In genomic region chr20:46027245-46027853, GRCh38 we compare ENCODE assay signal across 8 cellular contexts. TPM values are rescaled to one million over a fixed set of nuclear protein-coding genes. Genes with fewer than 3 reads are reported as not detected.
DNase-seq lines count a peak whose midpoint lies in the region; ATAC-seq, FAIRE-seq and TF ChIP-seq lines count a peak whose summit lies in the region.

No MANE protein-coding gene starts in this region.

- no peak overlapping the region for H3K4me3 Mint-ChIP-seq in stimulated activated naive CD8-positive, alpha-beta T cell treated with anti-CD3 and anti-CD28 coated beads, Interleukin-15, amount 100 ng/mL, for 72 hours

- intact Hi-C loops in sciatic nerve (cut with DNase I) = no loop called here

- H3K4me1 ChIP-seq in RWPE2 (ENCODE audit: insufficient read depth, poor library complexity, severe bottlenecking) = peaks cover 3% of the 10 kb centered on the region

- H3K27me3 ChIP-seq in RWPE2 (ENCODE audit: insufficient read depth, poor library complexity, severe bottlenecking) = peaks cover 57% of the 10 kb centered on the region

- H3K4me3 ChIP-seq in RWPE2 (ENCODE audit: severe bottlenecking) = no peak overlapping the region
- no peak overlapping the region for H3K4me3 ChIP-seq in fibroblast of pulmonary artery (replicated peaks; ENCODE audit: low read depth, low read length)

- peak; percentile 34 for DNase-seq in stimulated activated naive CD8-positive, alpha-beta T cell treated with anti-CD3 and anti-CD28 coated beads, Interleukin-15, Interleukin-2, amounts not matched to agents 100 U/mL and 50 U/mL, for 24 hours
- DNase-seq in stimulated activated naive CD8-positive, alpha-beta T cell treated with anti-CD3 and anti-CD28 coated beads, Interleukin-15, amount 100 ng/mL, for 72 hours = no peak
- DNase-seq in RWPE2 (ENCODE audit: low spot score) (no peak), fibroblast of pulmonary artery (ENCODE audit: low read depth) (peak; percentile 72), urothelium cell line (ENCODE audit: low spot score) (peak; percentile 71), sciatic nerve (ENCODE audit: low spot score) (no peak), D341Med (ENCODE audit: low spot score) (no peak)

- ATAC-seq in stimulated activated naive CD8-positive, alpha-beta T cell treated with anti-CD3 and anti-CD28 coated beads, Interleukin-15, Interleukin-2, amounts not matched to agents 100 U/mL and 50 U/mL, for 24 hours = no peak
- ATAC-seq in stimulated activated naive CD8-positive, alpha-beta T cell treated with anti-CD3 and anti-CD28 coated beads, Interleukin-15, amount 100 ng/mL, for 72 hours = no peak
- peak; percentile 21 for ATAC-seq in RWPE2 (ENCODE audit: low read depth)
- ATAC-seq in sciatic nerve = no peak
- no peak for ATAC-seq in GM19035 (IDR thresholded peaks at IDR 0.05; ENCODE audit: unreplicated experiment)

- H3K27me3 Mint-ChIP-seq in stimulated activated naive CD8-positive, alpha-beta T cell treated with anti-CD3 and anti-CD28 coated beads, Interleukin-15, amount 100 ng/mL, for 72 hours = peaks cover 94% of the 10 kb centered on the region

- peaks cover 10% of the 10 kb centered on the region for H3K4me1 Mint-ChIP-seq in stimulated activated naive CD8-positive, alpha-beta T cell treated with anti-CD3 and anti-CD28 coated beads, Interleukin-15, amount 100 ng/mL, for 72 hours

- no peaks in the 10 kb centered on the region for H3K9me3 Mint-ChIP-seq in stimulated activated naive CD8-positive, alpha-beta T cell treated with anti-CD3 and anti-CD28 coated beads, Interleukin-15, amount 100 ng/mL, for 72 hours

- TF ChIP-seq CTCF in RWPE2 (IDR thresholded peaks at IDR 0.05; ENCODE audit: poor library complexity, severe bottlenecking) (no peak), fibroblast of pulmonary artery (IDR thresholded peaks at IDR 0.05; ENCODE audit: low read length, missing control alignments) (no peak)

- H3K27ac ChIP-seq in RWPE2 (ENCODE audit: poor library complexity, severe bottlenecking) = no peak overlapping the region

- no peaks in the 10 kb centered on the region for H3K36me3 ChIP-seq in RWPE2 (ENCODE audit: low read depth)

- H3K27ac Mint-ChIP-seq in stimulated activated naive CD8-positive, alpha-beta T cell treated with anti-CD3 and anti-CD28 coated beads, Interleukin-15, amount 100 ng/mL, for 72 hours = no peak overlapping the region

- no peaks in the 10 kb centered on the region for H3K9me3 ChIP-seq in RWPE2 (ENCODE audit: severe bottlenecking)

- FAIRE-seq in urothelium cell line (lab: Jason Lieb, UNC) = no peak

RNA-seq across cellular contexts. Expression of gene SLC12A5, which starts 1.7 kb away (rescaled TPM):
- 3.9 TPM for total RNA-seq in sciatic nerve

RNA-seq across cellular contexts. Expression of gene MMP9, which starts 18.6 kb away (rescaled TPM):
- 5.0 TPM for total RNA-seq in sciatic nerve

RNA-seq across cellular contexts. Expression of gene ZNF335, which starts 55.3 kb away (rescaled TPM):
- 22.3 TPM for total RNA-seq in sciatic nerve

Comparison
In these comparisons a context has a peak if more than half of its experiments do, and no peak if none do; other contexts are left out.
1. DNase-seq: peak in stimulated activated naive CD8-positive, alpha-beta T cell treated with anti-CD3 and anti-CD28 coated beads, Interleukin-15, Interleukin-2, amounts not matched to agents 100 U/mL and 50 U/mL, for 24 hours (single experiment), fibroblast of pulmonary artery (single experiment) and urothelium cell line (single experiment); none in stimulated activated naive CD8-positive, alpha-beta T cell treated with anti-CD3 and anti-CD28 coated beads, Interleukin-15, amount 100 ng/mL, for 72 hours (0 of 2), RWPE2 (single experiment), sciatic nerve (single experiment) and D341Med (single experiment).